1 cellular context compared by ENCODE assay signal in the genomic region with DNA sequence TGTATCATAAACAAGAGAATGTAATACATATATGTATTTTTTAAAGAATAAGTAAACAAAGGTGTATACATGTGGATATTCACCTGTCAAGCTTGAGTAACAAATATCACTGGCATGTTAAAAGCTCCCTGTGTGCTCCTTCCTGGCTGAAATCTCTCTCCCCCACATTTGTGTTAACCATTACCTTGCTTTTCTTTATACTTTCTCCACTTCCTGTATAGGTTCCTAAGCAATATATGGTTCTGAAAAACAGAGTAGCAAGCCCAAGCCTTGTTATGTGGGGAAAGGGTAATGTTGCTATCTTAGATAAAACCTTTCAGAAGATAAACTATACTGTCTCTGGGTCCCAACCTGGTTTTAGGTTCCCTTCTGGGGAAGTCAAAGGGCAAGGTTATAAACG.
A peak's percentile ranks its signal among the peaks of the same experiment; 100 is the strongest.
TF ChIP-seq lines count a peak whose summit lies in the region.

No MANE protein-coding gene starts in this region.

TF ChIP-seq in HepG2, 621 proteins besides CTCF, POLR2A, EP300 and RAD21:
- TF ChIP-seq ZNF652 (CRISPR knock-in tag; IDR thresholded peaks at IDR 0.05; ENCODE audit: borderline replicate concordance, low read depth) (0 out of 2 replicates have a peak, but pooled peaks have one; percentile 16), ZFP37 (CRISPR knock-in tag; IDR thresholded peaks at IDR 0.05; ENCODE audit: borderline replicate concordance) (no peak)
